19 cellular contexts compared by ENCODE assay signal in genomic region chr6:47419621-47420020, GRCh38. TPM values are rescaled to one million over a fixed set of nuclear protein-coding genes. Genes with fewer than 3 reads are reported as not detected.
DNase-seq lines count a peak whose midpoint lies in the region; TF ChIP-seq lines count a peak whose summit lies in the region.
"Had no signal": no experiment of that assay in that cellular context is flagged by ENCODE, and none has a peak within 500 bp of the region (broad histone marks: within the 10 kb centered on the region; RNA-seq: fewer than 3 reads in every experiment).

No MANE protein-coding gene starts in this region.

- TF ChIP-seq POLR2A in spleen (IDR thresholded peaks at IDR 0.05): no peak

- H2AFZ ChIP-seq in hepatocyte: no peak overlapping the region

- TF ChIP-seq CTCF in VCaP (conservative IDR thresholded peaks at IDR 0.05) (no peak), hepatocyte (IDR thresholded peaks at IDR 0.05; ENCODE audit: poor library complexity) (no peak), nephron (IDR thresholded peaks at IDR 0.05; ENCODE audit: unreplicated experiment in 3 of 3) (no peak), spleen (IDR thresholded peaks at IDR 0.05 in 8 of 11, conservative IDR thresholded peaks at IDR 0.05 in 3 of 11) (no peak)

- H3K36me3 ChIP-seq in hepatocyte (replicated peaks; ENCODE audit: insufficient read depth, low read depth) (no peaks in the 10 kb centered on the region), spleen (no peaks in the 10 kb centered on the region)
- H3K36me3 ChIP-seq: SJCRH30 had no signal

- H3K4me1 ChIP-seq in hepatocyte (ENCODE audit: insufficient read depth) (peaks cover 18% of the 10 kb centered on the region), spleen (peaks cover 0 to 13% (median 8%) of the 10 kb centered on the region in 6 donors)
- H3K4me1 ChIP-seq: SJCRH30 had no signal

- H3K9me3 ChIP-seq in hepatocyte (ENCODE audit: low read depth) (no peaks in the 10 kb centered on the region), spleen (no peaks in the 10 kb centered on the region)
- H3K9me3 ChIP-seq: SJCRH30 had no signal

- H3K4me3 ChIP-seq in hepatocyte: no peak overlapping the region
- H3K4me3 ChIP-seq in spleen: no peak overlapping the region
- H3K4me3 ChIP-seq: SJCRH30 had no signal

- H3K4me3 Mint-ChIP-seq in nephron: no peak overlapping the region
- H3K4me3 Mint-ChIP-seq: dendritic cell treated with granulocyte-macrophage colony-stimulating factor and Interleukin-4, amounts not matched to agents 40 ng/mL and 50 ng/mL, for 4 days; naive thymus-derived CD4-positive, alpha-beta T cell; T-helper 2 cell treated with Interferon-gamma antibody and Interleukin-4, amounts not matched to agents 5 μg/mL and 100 μg/mL, for 36 hours had no signal

- H3K4me1 Mint-ChIP-seq in nephron: peaks cover 13% of the 10 kb centered on the region

- H3K27me3 Mint-ChIP-seq in nephron (ENCODE audit: low read depth): no peaks in the 10 kb centered on the region

- no peaks in the 10 kb centered on the region for H3K27me3 ChIP-seq in hepatocyte
- no peaks in the 10 kb centered on the region for H3K27me3 ChIP-seq in spleen (replicated peaks in 1 of 7)
- H3K27me3 ChIP-seq: SJCRH30 had no signal

- H4K20me1 ChIP-seq in hepatocyte (ENCODE audit: insufficient read depth, poor library complexity, severe bottlenecking): no peaks in the 10 kb centered on the region

- H3K27ac Mint-ChIP-seq in nephron: peak overlapping the region; percentile 49 to 84 (median 59)
- H3K27ac Mint-ChIP-seq: dendritic cell treated with granulocyte-macrophage colony-stimulating factor and Interleukin-4, amounts not matched to agents 40 ng/mL and 50 ng/mL, for 4 days; naive thymus-derived CD4-positive, alpha-beta T cell; T-helper 2 cell treated with Interferon-gamma antibody and Interleukin-4, amounts not matched to agents 5 μg/mL and 100 μg/mL, for 36 hours had no signal

- H3K9me2 ChIP-seq in hepatocyte (replicated peaks; ENCODE audit: insufficient read depth): no peaks in the 10 kb centered on the region

- H3K27ac ChIP-seq in VCaP (peak overlapping the region; percentile 72), hepatocyte (peak overlapping the region; percentile 29), spleen (no peak overlapping the region)
- H3K27ac ChIP-seq: SJCRH30 had no signal

- H3K36me3 Mint-ChIP-seq in nephron (ENCODE audit: low read depth): no peaks in the 10 kb centered on the region

- no peaks in the 10 kb centered on the region for H3K79me2 ChIP-seq in hepatocyte

- in situ Hi-C loops in G401 (cut with HindIII; ENCODE audit: low sequenced_read_pairs): no loop called here

- H3K9me3 Mint-ChIP-seq in nephron: no peaks in the 10 kb centered on the region
- H3K9me3 Mint-ChIP-seq: dendritic cell treated with granulocyte-macrophage colony-stimulating factor and Interleukin-4, amounts not matched to agents 40 ng/mL and 50 ng/mL, for 4 days had no signal

- intact Hi-C loops in spleen (cut with DNase I; ENCODE audit: low total_unique reads): loop anchor here (5.0 to 10.0 kb wide), 2 partner anchors 205 to 358 kb away; no protein-coding TSS in a partner anchor

- H3K4me2 ChIP-seq in hepatocyte: peak overlapping the region; percentile 52

- DNase-seq in DMS53 treated with DMSO at 0.1 percent for 48 hours (lab: John Stamatoyannopoulos, UW; ENCODE audit: unreplicated experiment): peak; percentile 72
- DNase-seq in hepatocyte (ENCODE audit: low spot score): peak; percentile 56
- DNase-seq in RPMI8226: no peak
- DNase-seq in G401 (ENCODE audit: low spot score): no peak
- no peak for DNase-seq in superior temporal gyrus (ENCODE audit: extremely low spot score)
- no peak for DNase-seq in spleen
- DNase-seq: activated naive CD4-positive, alpha-beta T cell treated with Interleukin-2 at 50 U/mL for 16 hours; aorta; H7; hippocampal formation; left ventricle myocardium superior; naive thymus-derived CD4-positive, alpha-beta T cell; NCI-H1694 treated with DMSO at 0.1 percent for 48 hours; NCI-H446; SJCRH30 had no signal

RNA-seq across cellular contexts. Expression of gene CD2AP, which starts 58.0 kb away (rescaled TPM):
- total RNA-seq in hepatocyte (44.4 and 48.0 TPM in 2 replicates), spleen (10 to 100 TPM; 25.3 to 41.9 (median 33.9) TPM)
- polyA plus RNA-seq in hepatocyte (13.7 and 19.0 TPM in 2 replicates), spleen (10 to 100 TPM in 1 of 3 donors, 1 to 10 TPM in 2; 7.2 to 10.5 (median 8.4) TPM)
- total RNA-seq in G401 (2014; rRNA removed; shearing (Covaris generic)): 11.8 and 19.8 TPM in 2 replicates

Comparison
In these comparisons a context has a peak if more than half of its experiments do, and no peak if none do; other contexts are left out.
1. DNase-seq: peak in DMS53 treated with DMSO at 0.1 percent for 48 hours (single experiment) and hepatocyte (single experiment); none in RPMI8226 (single experiment), G401 (single experiment), superior temporal gyrus (single experiment) and spleen (single experiment).
2. H3K27ac ChIP-seq: peak in VCaP (single experiment) and hepatocyte (single experiment); none in spleen (0 of 8).